Comparison of ENCODE assay signal across 1 cellular context in the genomic region with DNA sequence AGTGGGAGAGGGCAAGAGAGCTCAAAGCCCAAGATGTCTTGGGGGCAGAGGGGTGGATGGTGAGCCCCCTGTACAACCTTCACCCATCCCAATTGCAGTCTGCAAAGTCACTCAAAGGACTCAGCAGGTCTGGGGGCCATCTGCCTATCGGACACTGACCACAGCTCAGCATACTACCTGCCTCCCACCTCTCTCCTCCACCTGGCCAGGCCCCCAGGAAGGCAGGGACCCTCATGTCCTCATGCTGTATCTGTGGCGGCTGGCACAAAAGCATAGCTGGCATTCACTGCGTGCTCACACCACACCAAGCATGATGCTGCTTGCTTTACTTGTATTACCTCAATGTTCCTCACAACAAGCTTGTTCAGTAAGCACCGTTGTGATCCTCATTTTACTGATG.
TF ChIP-seq lines count a peak whose summit lies in the region.

No MANE protein-coding gene starts in this region.

TF ChIP-seq in IMR-90, 13 proteins besides CTCF, POLR2A, EP300 and RAD21:
- TF ChIP-seq RCOR1 (IDR thresholded peaks at IDR 0.05; ENCODE audit: insufficient replicate concordance, low read length) (no peak), CEBPB (IDR thresholded peaks at IDR 0.05; ENCODE audit: low read depth, low read length) (no peak), BHLHE40 (IDR thresholded peaks at IDR 0.05; ENCODE audit: low read depth, low read length) (no peak), MAFK (IDR thresholded peaks at IDR 0.05; ENCODE audit: low read depth, low read length) (no peak), MAZ (IDR thresholded peaks at IDR 0.05; ENCODE audit: borderline replicate concordance, low read depth, low read length) (no peak), NFE2L2 (IDR thresholded peaks at IDR 0.05; ENCODE audit: low read depth, low read length) (no peak)
TF ChIP-seq in IMR-90: peak in this region for 0.
